13 cellular contexts compared by ENCODE assay signal in the genomic region with DNA sequence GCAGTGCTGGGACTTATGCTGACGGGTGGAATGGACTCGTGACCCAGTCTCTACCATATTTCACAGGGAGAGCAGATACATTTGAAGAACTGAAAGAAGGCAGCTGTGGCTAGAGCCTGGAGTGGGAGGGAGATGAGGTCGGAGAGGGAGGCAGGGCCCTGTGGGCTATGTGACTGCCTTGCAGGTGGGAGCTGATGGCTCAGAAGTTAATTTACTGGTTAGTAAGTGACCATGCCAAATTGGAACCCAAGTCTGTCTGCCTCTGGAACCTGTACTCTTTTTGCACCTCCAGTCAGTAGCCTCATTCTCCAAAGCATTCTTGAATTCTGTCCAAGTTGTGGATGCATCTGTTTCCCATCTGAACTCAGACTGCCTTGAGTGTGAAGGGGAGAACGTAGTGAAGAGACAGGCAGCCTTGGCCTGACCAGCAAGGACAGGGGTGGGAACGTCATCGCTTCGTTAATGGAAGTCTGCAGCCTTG.
DNase-seq lines count a peak whose midpoint lies in the region; ATAC-seq, FAIRE-seq and TF ChIP-seq lines count a peak whose summit lies in the region.
"Had no signal": no experiment of that assay in that cellular context is flagged by ENCODE, and none has a peak within 500 bp of the region (broad histone marks: within the 10 kb centered on the region; RNA-seq: fewer than 3 reads in every experiment).

No MANE protein-coding gene starts in this region.

- WGBS in right lobe of liver (ENCODE audit: insufficient coverage, low coverage, low lambda C conversion rate, missing lambda C conversion rate), result 63% methylated on average over 6 of the region's 7 CpGs
- WGBS in HepG2 (ENCODE audit: low lambda C conversion rate), result 41% methylated on average over 7 of the region's 7 CpGs

- no peak for TF ChIP-seq CTCF in right lobe of liver (IDR thresholded peaks at IDR 0.05)
- no peak for TF ChIP-seq CTCF in HepG2 (CRISPR knock-in tag; IDR thresholded peaks at IDR 0.05)
- TF ChIP-seq CTCF in cardiac fibroblast (IDR thresholded peaks at IDR 0.05; ENCODE audit: low read depth, low read length), result no peak
- no peak for TF ChIP-seq CTCF in left lung (IDR thresholded peaks at IDR 0.05)

- H4K20me1 ChIP-seq in HepG2 (ENCODE audit: insufficient read depth, low read length), result no peaks in the 10 kb centered on the region

- TF ChIP-seq POLR2A in right lobe of liver (IDR thresholded peaks at IDR 0.05) (no peak), HepG2 (IDR thresholded peaks at IDR 0.05; ENCODE audit: insufficient read depth in 1 of 2, low read depth in 2 of 2, low read length in 2 of 2) (no peak)

- H3K79me2 ChIP-seq in HepG2 (ENCODE audit: insufficient read depth, low read length), result no peaks in the 10 kb centered on the region

- H3K9ac ChIP-seq in HepG2 (ENCODE audit: insufficient read depth, low read depth, low read length), result no peak overlapping the region

- FAIRE-seq in HepG2 (lab: Jason Lieb, UNC), result no peak
- FAIRE-seq: islet of Langerhans had no signal

- no peak overlapping the region for H2AFZ ChIP-seq in HepG2 (ENCODE audit: low read length)

- in situ Hi-C loops in HepG2 (cut with HindIII; ENCODE audit: extremely low pct_ligation_motif_present, low pct_unique_long_range_greater_than_20kb), result no loop called here

- H3K4me2 ChIP-seq in HepG2 (ENCODE audit: low read depth, low read length), result no peak overlapping the region
- H3K4me2 ChIP-seq: A549 had no signal

- H3K36me3 ChIP-seq in right lobe of liver (no peaks in the 10 kb centered on the region), HepG2 (replicated peaks in 1 of 2; ENCODE audit: control insufficient read depth in 1 of 2, insufficient read depth in 2 of 2, low read length in 2 of 2) (no peaks in the 10 kb centered on the region), left lung (no peaks in the 10 kb centered on the region)

- TF ChIP-seq EP300 in HepG2 (IDR thresholded peaks at IDR 0.05; ENCODE audit: low read depth in 2 of 2, low read length in 2 of 2) (no peak), HepG2 (CRISPR knock-in tag; IDR thresholded peaks at IDR 0.05; ENCODE audit: borderline replicate concordance) (no peak)

- no peak overlapping the region for H3K27ac ChIP-seq in right lobe of liver
- no peak overlapping the region for H3K27ac ChIP-seq in HepG2 (ENCODE audit: extremely low read length, insufficient read depth, low read length)
- H3K27ac ChIP-seq in left lung, result no peak overlapping the region
- H3K27ac ChIP-seq: A549, neutrophil had no signal

- H3K4me1 ChIP-seq in right lobe of liver (no peaks in the 10 kb centered on the region), HepG2 (ENCODE audit: insufficient read depth, low read length) (no peaks in the 10 kb centered on the region), left lung (no peaks in the 10 kb centered on the region)
- H3K4me1 ChIP-seq: A549 had no signal

- no peak for DNase-seq in right lobe of liver
- no peak for DNase-seq in HepG2 (ENCODE audit: low spot score)
- DNase-seq in cardiac fibroblast (ENCODE audit: low read depth in 2 of 2), result peak; percentile 19 to 89
- no peak for DNase-seq in left lung
- DNase-seq in stimulated activated CD8-positive, alpha-beta memory T cell treated with anti-CD3 and anti-CD28 coated beads, Interleukin-4, amount 100 ng/mL, for 48 hours, result no peak
- no peak for DNase-seq in SIG-M5 treated with dmso at 0.1 percent for 504 hours (lab: John Stamatoyannopoulos, UW; ENCODE audit: unreplicated experiment)
- DNase-seq in activated CD4-positive, CD25-positive, alpha-beta regulatory T cell (lab: John Stamatoyannopoulos, UW), result no peak
- DNase-seq: erythroblast; stimulated activated CD4-positive, alpha-beta T cell treated with anti-CD3 and anti-CD28 coated beads, Interleukin-2, amount 100 ng/mL, for 24 hours had no signal

- H3K27me3 ChIP-seq in right lobe of liver (no peaks in the 10 kb centered on the region), HepG2 (ENCODE audit: control insufficient read depth in 1 of 2, insufficient read depth in 2 of 2, low read length in 2 of 2) (no peaks in the 10 kb centered on the region), left lung (peaks cover 0 to 8% of the 10 kb centered on the region in 2 donors)
- H3K27me3 ChIP-seq: neutrophil had no signal

- H3K9me3 ChIP-seq in right lobe of liver, result no peaks in the 10 kb centered on the region
- no peaks in the 10 kb centered on the region for H3K9me3 ChIP-seq in HepG2 (ENCODE audit: low read length)
- no peaks in the 10 kb centered on the region for H3K9me3 ChIP-seq in left lung
- H3K9me3 ChIP-seq: A549, neutrophil had no signal

- CTCF ChIA-PET in HepG2 (lab: Yijun Ruan, JAX; ENCODE audit: low intra/inter-chr PET ratio, low total read pairs), result no interaction called here

- peak in 3 of 4 donors; percentile 38 to 54 (median 42) for ATAC-seq in right lobe of liver
- no peak for ATAC-seq in HepG2
- ATAC-seq in left lung, result peak; percentile 49
- no peak for ATAC-seq in HG02623 (IDR thresholded peaks at IDR 0.05; ENCODE audit: unreplicated experiment)
- ATAC-seq: A549 had no signal

- POLR2A ChIA-PET in HepG2 (lab: Yijun Ruan, JAX), result no interaction called here

- intact Hi-C loops in right lobe of liver (cut with DNase I) (no loop called here), HepG2 (cut with micrococcal nuclease; ENCODE audit: unreplicated experiment) (no loop called here), left lung (cut with DNase I) (loop anchor here in 1 of 2 donors (10.0 kb wide), 1 partner anchor 144 kb away; no protein-coding TSS in a partner anchor)

- H3K4me3 ChIP-seq in right lobe of liver, result no peak overlapping the region
- no peak overlapping the region for H3K4me3 ChIP-seq in HepG2 (replicated peaks in 1 of 3; ENCODE audit: insufficient read depth in 1 of 3, low read depth in 2 of 3, low read length in 3 of 3)
- no peak overlapping the region for H3K4me3 ChIP-seq in cardiac fibroblast (replicated peaks in 1 of 2; ENCODE audit: low read depth in 2 of 2, low read length in 2 of 2)
- H3K4me3 ChIP-seq in left lung, result no peak overlapping the region
- H3K4me3 ChIP-seq: A549 had no signal

- TF ChIP-seq RAD21 in HepG2 (CRISPR knock-in tag; IDR thresholded peaks at IDR 0.05), result no peak

- BruUV-seq in HepG2 (replicated peaks; lab: Mats Ljungman, UMichigan), result no TSS peak

TF ChIP-seq in HepG2, 621 proteins besides CTCF, POLR2A, EP300 and RAD21:
- TF ChIP-seq FOXM1 (CRISPR knock-in tag; IDR thresholded peaks at IDR 0.05) (no peak), XRCC5 (optimal IDR thresholded peaks at IDR 0.05; ENCODE audit: low read length) (no peak), ZNF644 (CRISPR knock-in tag; IDR thresholded peaks at IDR 0.05; ENCODE audit: low read depth) (no peak), YEATS2 (CRISPR knock-in tag; IDR thresholded peaks at IDR 0.05; ENCODE audit: borderline replicate concordance) (no peak), ATF7-NPFF (CRISPR knock-in tag; IDR thresholded peaks at IDR 0.05; ENCODE audit: low read depth) (no peak), TRIM24 (CRISPR knock-in tag; IDR thresholded peaks at IDR 0.05) (no peak), PRMT3 (CRISPR knock-in tag; IDR thresholded peaks at IDR 0.05; ENCODE audit: borderline replicate concordance, low read depth) (no peak), ZNF773 (CRISPR knock-in tag; IDR thresholded peaks at IDR 0.05; ENCODE audit: borderline replicate concordance) (no peak), TARDBP (CRISPR knock-in tag; IDR thresholded peaks at IDR 0.05) (no peak), ZNF703 (CRISPR knock-in tag; IDR thresholded peaks at IDR 0.05; ENCODE audit: borderline replicate concordance) (no peak), HOXA3 (CRISPR knock-in tag; IDR thresholded peaks at IDR 0.05) (no peak), TCF7 (IDR thresholded peaks at IDR 0.05; ENCODE audit: low read depth) (no peak), NRL (CRISPR knock-in tag; IDR thresholded peaks at IDR 0.05; ENCODE audit: borderline replicate concordance) (no peak), SATB2 (CRISPR knock-in tag; IDR thresholded peaks at IDR 0.05) (no peak), RBFOX2 (IDR thresholded peaks at IDR 0.05; ENCODE audit: low read depth, low read length) (no peak), AHR (CRISPR knock-in tag; IDR thresholded peaks at IDR 0.05) (no peak)
- TF ChIP-seq, protein P1, sequence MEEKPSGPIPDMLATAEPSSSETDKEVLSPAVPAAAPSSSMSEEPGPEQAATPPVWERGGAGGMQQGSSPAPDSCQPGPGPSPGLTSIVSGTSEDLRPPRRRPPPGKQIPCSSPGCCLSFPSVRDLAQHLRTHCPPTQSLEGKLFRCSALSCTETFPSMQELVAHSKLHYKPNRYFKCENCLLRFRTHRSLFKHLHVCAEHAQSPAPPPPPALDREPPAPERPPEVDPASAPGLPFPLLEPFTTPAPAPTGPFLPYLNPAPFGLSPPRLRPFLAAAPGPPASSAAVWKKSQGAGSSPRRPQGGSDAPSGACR (CRISPR knock-in tag; IDR thresholded peaks at IDR 0.05), result no peak
- TF ChIP-seq, protein P2, sequence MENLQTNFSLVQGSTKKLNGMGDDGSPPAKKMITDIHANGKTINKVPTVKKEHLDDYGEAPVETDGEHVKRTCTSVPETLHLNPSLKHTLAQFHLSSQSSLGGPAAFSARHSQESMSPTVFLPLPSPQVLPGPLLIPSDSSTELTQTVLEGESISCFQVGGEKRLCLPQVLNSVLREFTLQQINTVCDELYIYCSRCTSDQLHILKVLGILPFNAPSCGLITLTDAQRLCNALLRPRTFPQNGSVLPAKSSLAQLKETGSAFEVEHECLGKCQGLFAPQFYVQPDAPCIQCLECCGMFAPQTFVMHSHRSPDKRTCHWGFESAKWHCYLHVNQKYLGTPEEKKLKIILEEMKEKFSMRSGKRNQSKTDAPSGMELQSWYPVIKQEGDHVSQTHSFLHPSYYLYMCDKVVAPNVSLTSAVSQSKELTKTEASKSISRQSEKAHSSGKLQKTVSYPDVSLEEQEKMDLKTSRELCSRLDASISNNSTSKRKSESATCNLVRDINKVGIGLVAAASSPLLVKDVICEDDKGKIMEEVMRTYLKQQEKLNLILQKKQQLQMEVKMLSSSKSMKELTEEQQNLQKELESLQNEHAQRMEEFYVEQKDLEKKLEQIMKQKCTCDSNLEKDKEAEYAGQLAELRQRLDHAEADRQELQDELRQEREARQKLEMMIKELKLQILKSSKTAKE (CRISPR knock-in tag; IDR thresholded peaks at IDR 0.05; ENCODE audit: borderline replicate concordance), result no peak
- TF ChIP-seq, protein P3, sequence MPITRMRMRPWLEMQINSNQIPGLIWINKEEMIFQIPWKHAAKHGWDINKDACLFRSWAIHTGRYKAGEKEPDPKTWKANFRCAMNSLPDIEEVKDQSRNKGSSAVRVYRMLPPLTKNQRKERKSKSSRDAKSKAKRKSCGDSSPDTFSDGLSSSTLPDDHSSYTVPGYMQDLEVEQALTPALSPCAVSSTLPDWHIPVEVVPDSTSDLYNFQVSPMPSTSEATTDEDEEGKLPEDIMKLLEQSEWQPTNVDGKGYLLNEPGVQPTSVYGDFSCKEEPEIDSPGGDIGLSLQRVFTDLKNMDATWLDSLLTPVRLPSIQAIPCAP (CRISPR knock-in tag; IDR thresholded peaks at IDR 0.05; ENCODE audit: low read depth), result no peak

Comparison
In these comparisons a context has a peak if more than half of its experiments do, and no peak if none do; other contexts are left out.
1. ATAC-seq: peak in right lobe of liver (3 of 4) and left lung (single experiment); none in HepG2 (single experiment) and HG02623 (single experiment).
2. DNase-seq: peak in cardiac fibroblast (2 of 2); none in right lobe of liver (0 of 3), HepG2 (single experiment), left lung (0 of 2), stimulated activated CD8-positive, alpha-beta memory T cell treated with anti-CD3 and anti-CD28 coated beads, Interleukin-4, amount 100 ng/mL, for 48 hours (single experiment), SIG-M5 treated with dmso at 0.1 percent for 504 hours (single experiment) and activated CD4-positive, CD25-positive, alpha-beta regulatory T cell (0 of 4).